In genomic region chr11:2778630-2779498, GRCh38 we compare ENCODE assay signal across 8 cellular contexts.
A peak's percentile ranks its signal among the peaks of the same experiment; 100 is the strongest.
DNase-seq lines count a peak whose midpoint lies in the region; ATAC-seq and TF ChIP-seq lines count a peak whose summit lies in the region.

No MANE protein-coding gene starts in this region.

- TF ChIP-seq EP300 in tibial nerve (IDR thresholded peaks at IDR 0.05): peak; percentile 19 to 69

- BruUV-seq in PC-9 (replicated peaks; lab: Mats Ljungman, UMichigan): no TSS peak

- intact Hi-C loops in PC-9 (cut with micrococcal nuclease; ENCODE audit: unreplicated experiment): loop anchor here (1.0 kb wide), 3 partner anchors 79 to 245 kb away; no protein-coding TSS in a partner anchor
- intact Hi-C loops in dorsolateral prefrontal cortex (cut with DNase I): loop anchor here in 1 of 2 donors (2.0 kb wide), 1 partner anchor 46 kb away; no protein-coding TSS in a partner anchor
- intact Hi-C loops in lower leg skin (cut with DNase I; ENCODE audit: low total_unique reads): no loop called here

- H3K4me2 ChIP-seq in PC-9: peak overlapping the region; percentile 42

- H3K4me3 ChIP-seq in PC-9: no peak overlapping the region
- H3K4me3 ChIP-seq in dorsolateral prefrontal cortex: peak overlapping the region in 44 of 59 donors; percentile 1 to 56 (median 28)
- no peak overlapping the region for H3K4me3 ChIP-seq in lower leg skin (ENCODE audit: low read depth, poor library complexity, severe bottlenecking)
- H3K4me3 ChIP-seq in tibial nerve: peak overlapping the region in 1 of 4 donors; percentile 13

- 20 to 22% methylated on average over 21 to 27 of the region's 28 CpGs for WGBS in lower leg skin, 2 donors
- 51 to 60% methylated on average over 8 to 23 of the region's 28 CpGs for WGBS in tibial nerve, 2 donors

- DNase-seq in DMS 273 (lab: John Stamatoyannopoulos, UW; ENCODE audit: unreplicated experiment) (peak; percentile 93), PC-9 (peak in 1 of 2 experiments; percentile 84), dorsolateral prefrontal cortex (peak; percentile 72 to 92 (median 81)), lower leg skin (ENCODE audit: low spot score in 2 of 2) (peak; percentile 65 to 92), tibial nerve (ENCODE audit: low spot score in 2 of 2) (peak; percentile 42 to 45), amniotic stem cell (lab: John Stamatoyannopoulos, UW) (no peak), GM19240 (ENCODE audit: insufficient read length, low spot score) (no peak)

- POLR2A ChIA-PET in PC-9 (lab: Charles Lee; ENCODE audit: unreplicated experiment): interaction anchor here (0.7 kb wide), 1 partner anchor 402 kb away, joined by 3 read pairs; no protein-coding TSS in a partner anchor

- H3K9me3 ChIP-seq in PC-9 (ENCODE audit: insufficient read depth, low read depth) (no peaks in the 10 kb centered on the region), tibial nerve (no peaks in the 10 kb centered on the region)

- no peak for TF ChIP-seq CTCF in PC-9 (conservative IDR thresholded peaks at IDR 0.05)
- peak in 7 of 56 donors; percentile 11 to 44 (median 26) for TF ChIP-seq CTCF in dorsolateral prefrontal cortex (IDR thresholded peaks at IDR 0.05 in 54 of 56, conservative IDR thresholded peaks at IDR 0.05 in 2 of 56; ENCODE audit: low read depth in 1 of 56, partially characterized antibody in 56 of 56)
- TF ChIP-seq CTCF in lower leg skin (IDR thresholded peaks at IDR 0.05): no peak
- TF ChIP-seq CTCF in tibial nerve (IDR thresholded peaks at IDR 0.05): peak in 4 of 5 experiments; percentile 32 to 55 (median 40)

- ATAC-seq in HG02938 (IDR thresholded peaks at IDR 0.05; ENCODE audit: unreplicated experiment): peak; percentile 63

- no peaks in the 10 kb centered on the region for H3F3A ChIP-seq in PC-9 (ENCODE audit: insufficient read depth, low read depth)

- no peak overlapping the region for H2AFZ ChIP-seq in PC-9

- H3K4me1 ChIP-seq in PC-9 (replicated peaks; ENCODE audit: insufficient read depth): peaks cover 16% of the 10 kb centered on the region
- H3K4me1 ChIP-seq in tibial nerve: peaks cover 0 to 44% (median 18%) of the 10 kb centered on the region in 4 donors

- no peaks in the 10 kb centered on the region for H3K9me2 ChIP-seq in PC-9 (ENCODE audit: insufficient read depth)

- H3K79me2 ChIP-seq in PC-9 (ENCODE audit: low read depth): no peaks in the 10 kb centered on the region

- TF ChIP-seq POLR2A in lower leg skin (IDR thresholded peaks at IDR 0.05) (no peak), tibial nerve (IDR thresholded peaks at IDR 0.05) (no peak)

- CTCF ChIA-PET in PC-9 (lab: Charles Lee): interaction anchor here (1.0 kb wide), 1 partner anchor 38 kb away, joined by 3 read pairs; no protein-coding TSS in a partner anchor

- H4K20me1 ChIP-seq in PC-9 (ENCODE audit: insufficient read depth): no peaks in the 10 kb centered on the region

- H3K27ac ChIP-seq in PC-9 (no peak overlapping the region), dorsolateral prefrontal cortex (peak overlapping the region; percentile 51 to 95 (median 87)), tibial nerve (peak overlapping the region; percentile 49 to 90 (median 84))

- H3K36me3 ChIP-seq in PC-9 (ENCODE audit: low read depth) (no peaks in the 10 kb centered on the region), tibial nerve (no peaks in the 10 kb centered on the region)

- no peaks in the 10 kb centered on the region for H3K27me3 ChIP-seq in PC-9 (ENCODE audit: insufficient read depth, low read depth)
- H3K27me3 ChIP-seq in dorsolateral prefrontal cortex: no peaks in the 10 kb centered on the region
- H3K27me3 ChIP-seq in tibial nerve: no peaks in the 10 kb centered on the region

Comparison
In these comparisons a context has a peak if more than half of its experiments do, and no peak if none do; other contexts are left out.
1. DNase-seq: peak in DMS 273 (single experiment), dorsolateral prefrontal cortex (10 of 10), lower leg skin (2 of 2) and tibial nerve (2 of 2); none in amniotic stem cell (single experiment) and GM19240 (single experiment).
2. H3K4me3 ChIP-seq: peak in dorsolateral prefrontal cortex (44 of 59); none in PC-9 (single experiment) and lower leg skin (single experiment).
3. CTCF ChIP-seq: peak in tibial nerve (4 of 5); none in PC-9 (single experiment) and lower leg skin (0 of 3).